In genomic region chr7:107224858-107225257, GRCh38 we compare ENCODE assay signal across 14 cellular contexts. TPM values are rescaled to one million over a fixed set of nuclear protein-coding genes. Genes with fewer than 3 reads are reported as not detected.
A peak's percentile ranks its signal among the peaks of the same experiment; 100 is the strongest.
DNase-seq lines count a peak whose midpoint lies in the region; ATAC-seq and TF ChIP-seq lines count a peak whose summit lies in the region.
"Had no signal": no experiment of that assay in that cellular context is flagged by ENCODE, and none has a peak within 500 bp of the region (broad histone marks: within the 10 kb centered on the region; RNA-seq: fewer than 3 reads in every experiment).

No MANE protein-coding gene starts in this region.

- no peak overlapping the region for H4K5ac ChIP-seq in IMR-90 (ENCODE audit: low read depth, low read length)

- in situ Hi-C loops in IMR-90 (cut with MboI; ENCODE audit: low sequenced_read_pairs): no loop called here

- H3K4ac ChIP-seq in IMR-90 (ENCODE audit: low read depth, low read length) (no peak overlapping the region), trophoblast cell (ENCODE audit: low read depth, low read length) (no peak overlapping the region)

- intact Hi-C loops in left cardiac atrium (cut with DNase I) (loop anchor here in 1 of 2 donors (5.0 kb wide), 1 partner anchor 57 kb away; no protein-coding TSS in a partner anchor), IMR-90 (cut with micrococcal nuclease) (no loop called here), right cardiac atrium (cut with DNase I) (no loop called here)

- POLR2A ChIA-PET in IMR-90 (lab: Charles Lee; ENCODE audit: unreplicated experiment): no interaction called here

- H3K9ac ChIP-seq in IMR-90 (ENCODE audit: low read depth, low read length) (no peak overlapping the region), trophoblast cell (ENCODE audit: low read length) (no peak overlapping the region)

- H2BK120ac ChIP-seq in IMR-90 (ENCODE audit: low read depth, low read length): no peak overlapping the region
- no peak overlapping the region for H2BK120ac ChIP-seq in trophoblast cell (ENCODE audit: insufficient read depth, low read length, poor library complexity)

- H3K23ac ChIP-seq in IMR-90 (ENCODE audit: low read depth, low read length): no peak overlapping the region
- peak overlapping the region; percentile 73 for H3K23ac ChIP-seq in trophoblast cell (ENCODE audit: low read length)

- H4K12ac ChIP-seq in trophoblast cell (ENCODE audit: low read depth, low read length): no peak overlapping the region

- H3K18ac ChIP-seq in IMR-90 (ENCODE audit: low read depth, low read length) (no peak overlapping the region), trophoblast cell (ENCODE audit: low read length) (no peak overlapping the region)

- H3K4me1 ChIP-seq in cardiac muscle cell (ENCODE audit: low read depth) (peaks cover 25% of the 10 kb centered on the region), IMR-90 (ENCODE audit: control insufficient read depth, insufficient read depth, low read length) (peaks cover 6% of the 10 kb centered on the region), right cardiac atrium (ENCODE audit: control insufficient read depth, insufficient read depth, low read length) (peaks cover 7% of the 10 kb centered on the region), trophoblast cell (ENCODE audit: control insufficient read depth in 1 of 2, insufficient read depth in 2 of 2, low read length in 2 of 2) (peaks cover 3 to 4% of the 10 kb centered on the region in 2 experiments)

- no TSS peak for BruUV-seq in IMR-90 (replicated peaks; lab: Mats Ljungman, UMichigan)

- 0 out of 4 replicates have a peak, but pooled peaks cover 0 to 4% of the 10 kb centered on the region in 2 experiments for H3K79me1 ChIP-seq in IMR-90 (ENCODE audit: low read depth in 1 of 2, low read length in 2 of 2)
- no peaks in the 10 kb centered on the region for H3K79me1 ChIP-seq in trophoblast cell (ENCODE audit: low read length)

- no peak overlapping the region for H2AFZ ChIP-seq in IMR-90 (replicated peaks; ENCODE audit: low read length, poor library complexity)
- no peak overlapping the region for H2AFZ ChIP-seq in trophoblast cell (ENCODE audit: insufficient read depth, low read length, poor library complexity)
- H2AFZ ChIP-seq: PC-9 had no signal

- H4K91ac ChIP-seq in IMR-90 (ENCODE audit: insufficient read depth, low read depth, low read length): no peak overlapping the region
- H4K91ac ChIP-seq in trophoblast cell (ENCODE audit: low read depth, low read length): no peak overlapping the region

- no peak overlapping the region for H3K56ac ChIP-seq in IMR-90 (ENCODE audit: extremely low read depth, insufficient read depth, low read length)

- TF ChIP-seq CTCF in cardiac muscle cell (IDR thresholded peaks at IDR 0.05; ENCODE audit: low read depth, low read length): no peak
- TF ChIP-seq CTCF in IMR-90 (conservative IDR thresholded peaks at IDR 0.05; ENCODE audit: low read depth, low read length): no peak

- H2BK5ac ChIP-seq in IMR-90 (ENCODE audit: low read depth, low read length, poor library complexity, severe bottlenecking): no peak overlapping the region
- no peak overlapping the region for H2BK5ac ChIP-seq in trophoblast cell (ENCODE audit: low read depth, low read length, poor library complexity)

- no peaks in the 10 kb centered on the region for H3K79me2 ChIP-seq in trophoblast cell (ENCODE audit: control insufficient read depth, insufficient read depth, low read length, poor library complexity)

- H3K4me2 ChIP-seq in IMR-90 (ENCODE audit: low read depth, low read length) (no peak overlapping the region), trophoblast cell (ENCODE audit: low read length) (no peak overlapping the region)
- H3K4me2 ChIP-seq: PC-9 had no signal

- no peak for TF ChIP-seq RAD21 in IMR-90 (IDR thresholded peaks at IDR 0.05; ENCODE audit: low read length)

- H3K9me1 ChIP-seq in IMR-90 (ENCODE audit: insufficient read depth, low read length): peaks cover 6% of the 10 kb centered on the region

- no peak for TF ChIP-seq POLR2A in IMR-90 (IDR thresholded peaks at IDR 0.05; ENCODE audit: low read depth, low read length)

- CTCF ChIA-PET in IMR-90 (lab: Yijun Ruan, JAX): no interaction called here

- H3K27ac ChIP-seq in cardiac muscle cell (peak overlapping the region; percentile 75), IMR-90 (ENCODE audit: insufficient read depth, low read length) (no peak overlapping the region), right cardiac atrium (ENCODE audit: low read length) (peak overlapping the region; percentile 85), trophoblast cell (ENCODE audit: low read depth, low read length) (no peak overlapping the region)
- H3K27ac ChIP-seq: PC-9 had no signal

- H3K9me3 ChIP-seq in cardiac muscle cell (ENCODE audit: low read depth): no peaks in the 10 kb centered on the region
- H3K9me3 ChIP-seq in IMR-90 (ENCODE audit: control insufficient read depth, insufficient read depth, low read length): no peaks in the 10 kb centered on the region
- no peaks in the 10 kb centered on the region for H3K9me3 ChIP-seq in right cardiac atrium (ENCODE audit: control insufficient read depth, low read length)
- H3K9me3 ChIP-seq in trophoblast cell (ENCODE audit: insufficient read depth, low read depth, low read length): no peaks in the 10 kb centered on the region

- no peak for ATAC-seq in left cardiac atrium
- ATAC-seq in IMR-90 (ENCODE audit: low read depth): peak; percentile 37
- no peak for ATAC-seq in right cardiac atrium
- ATAC-seq in HG02970 (IDR thresholded peaks at IDR 0.05; ENCODE audit: low FRiP score, unreplicated experiment): no peak
- ATAC-seq: CD8-positive, alpha-beta T cell had no signal

- no peak overlapping the region for H3K4me3 ChIP-seq in cardiac muscle cell
- H3K4me3 ChIP-seq in IMR-90 (ENCODE audit: insufficient read depth, low read depth, low read length): no peak overlapping the region
- H3K4me3 ChIP-seq in right cardiac atrium (ENCODE audit: low read length): no peak overlapping the region
- no peak overlapping the region for H3K4me3 ChIP-seq in trophoblast cell (ENCODE audit: low read depth, low read length)
- H3K4me3 ChIP-seq in H7 (ENCODE audit: insufficient read depth, low read depth, low read length): no peak overlapping the region
- H3K4me3 ChIP-seq: PC-9 had no signal

- no peak for DNase-seq in cardiac muscle cell (ENCODE audit: low read depth in 1 of 2, low spot score in 1 of 2)
- no peak for DNase-seq in left cardiac atrium
- DNase-seq in IMR-90: no peak
- no peak for DNase-seq in right cardiac atrium
- no peak for DNase-seq in trophoblast cell
- no peak for DNase-seq in GM19238 (ENCODE audit: insufficient read length, low spot score)
- no peak for DNase-seq in H7
- DNase-seq: CD8-positive, alpha-beta T cell; NCI-H1417; NCI-H187 treated with DMSO at 0.1 percent for 48 hours; NCI-H345; NCI-H774; PC-9 had no signal

- H4K8ac ChIP-seq in IMR-90 (ENCODE audit: low read depth in 2 of 2, low read length in 2 of 2) (no peak overlapping the region), trophoblast cell (ENCODE audit: low read depth, low read length) (no peak overlapping the region)

- no peaks in the 10 kb centered on the region for H4K20me1 ChIP-seq in IMR-90 (ENCODE audit: insufficient read depth, low read length)

- no CpG with 5 or more reads among the region's 2 CpGs for WGBS in IMR-90 (ENCODE audit: extremely low coverage in 2 of 2, insufficient read length in 1 of 2), 2 experiments
- 97% methylated on average over 2 of the region's 2 CpGs for WGBS in right cardiac atrium
- WGBS in trophoblast cell (ENCODE audit: extremely low coverage, insufficient coverage, insufficient read length): no CpG with 5 or more reads among the region's 2 CpGs

- H2BK15ac ChIP-seq in IMR-90 (ENCODE audit: low read depth, low read length): no peak overlapping the region

- no peak overlapping the region for H2AK9ac ChIP-seq in IMR-90 (replicated peaks; ENCODE audit: low read depth, low read length, poor library complexity)

- no peak overlapping the region for H2BK12ac ChIP-seq in trophoblast cell (ENCODE audit: low read length)

- dilution Hi-C loops in IMR-90 (cut with HindIII; ENCODE audit: low sequenced_read_pairs, unreplicated experiment): no loop called here

- H2BK20ac ChIP-seq in IMR-90 (ENCODE audit: low read depth, low read length): no peak overlapping the region

- no peak overlapping the region for H3K14ac ChIP-seq in IMR-90 (replicated peaks; ENCODE audit: low read depth, low read length)
- no peak overlapping the region for H3K14ac ChIP-seq in trophoblast cell (ENCODE audit: low read length)

- peaks cover under 1% of the 10 kb centered on the region for H3K36me3 ChIP-seq in cardiac muscle cell
- H3K36me3 ChIP-seq in IMR-90 (ENCODE audit: control insufficient read depth, insufficient read depth, low read length): no peaks in the 10 kb centered on the region
- no peaks in the 10 kb centered on the region for H3K36me3 ChIP-seq in trophoblast cell (ENCODE audit: control insufficient read depth in 1 of 2, insufficient read depth in 2 of 2, low read length in 2 of 2)
- H3K36me3 ChIP-seq in H7 (replicated peaks; ENCODE audit: control insufficient read depth, insufficient read depth, low read length): no peaks in the 10 kb centered on the region

- no peaks in the 10 kb centered on the region for H3K27me3 ChIP-seq in cardiac muscle cell
- H3K27me3 ChIP-seq in IMR-90 (ENCODE audit: control insufficient read depth, insufficient read depth, low read length): no peaks in the 10 kb centered on the region
- H3K27me3 ChIP-seq in right cardiac atrium (ENCODE audit: control insufficient read depth, insufficient read depth): no peaks in the 10 kb centered on the region
- H3K27me3 ChIP-seq in trophoblast cell (ENCODE audit: insufficient read depth, low read length): no peaks in the 10 kb centered on the region
- no peaks in the 10 kb centered on the region for H3K27me3 ChIP-seq in H7 (ENCODE audit: control insufficient read depth, insufficient read depth, low read length)

- no peak overlapping the region for H2AK5ac ChIP-seq in IMR-90 (ENCODE audit: low read depth, low read length)
- H2AK5ac ChIP-seq in trophoblast cell (ENCODE audit: low read length): no peak overlapping the region

TF ChIP-seq in IMR-90, 13 proteins besides CTCF, POLR2A, EP300 and RAD21:
- no peak for TF ChIP-seq RFX5 (IDR thresholded peaks at IDR 0.05; ENCODE audit: low read depth, low read length)

RNA-seq across cellular contexts. Expression of gene HBP1, which starts 56.1 kb away (rescaled TPM):
- total RNA-seq in cardiac muscle cell: 55.1 and 56.0 TPM in 2 replicates
- 66.0 and 81.7 TPM in 2 replicates for polyA plus RNA-seq in cardiac muscle cell
- total RNA-seq in left cardiac atrium: 10 to 100 TPM; 31.7 to 58.8 TPM
- total RNA-seq in IMR-90 (2012; rRNA removed): 69.9 and 70.0 TPM in 2 replicates
- polyA plus RNA-seq in IMR-90 (2012; rRNA removed): 19.0 and 27.1 TPM in 2 replicates
- 7.8 and 10.8 TPM in 2 replicates for polyA plus RNA-seq in IMR-90 (2012; cell fraction: cytosol; rRNA removed)
- polyA plus RNA-seq in IMR-90 (2012; cell fraction: nucleus; rRNA removed; ENCODE audit: low replicate concordance): 11.3 and 41.1 TPM in 2 replicates
- total RNA-seq in right cardiac atrium: 10 to 100 TPM; 40.0 to 64.7 (median 53.7) TPM
- 39.4 TPM for polyA plus RNA-seq in right cardiac atrium
- 57.3 and 66.9 TPM in 2 replicates for polyA plus RNA-seq in trophoblast cell (2013)
- total RNA-seq in H7 (2014; rRNA removed; shearing (Covaris generic)): 50.2 and 65.2 TPM in 2 replicates

Comparison
In these comparisons a context has a peak if more than half of its experiments do, and no peak if none do; other contexts are left out.
1. H3K27ac ChIP-seq: peak in cardiac muscle cell (single experiment) and right cardiac atrium (single experiment); none in IMR-90 (single experiment) and trophoblast cell (single experiment).